In the genomic region with DNA sequence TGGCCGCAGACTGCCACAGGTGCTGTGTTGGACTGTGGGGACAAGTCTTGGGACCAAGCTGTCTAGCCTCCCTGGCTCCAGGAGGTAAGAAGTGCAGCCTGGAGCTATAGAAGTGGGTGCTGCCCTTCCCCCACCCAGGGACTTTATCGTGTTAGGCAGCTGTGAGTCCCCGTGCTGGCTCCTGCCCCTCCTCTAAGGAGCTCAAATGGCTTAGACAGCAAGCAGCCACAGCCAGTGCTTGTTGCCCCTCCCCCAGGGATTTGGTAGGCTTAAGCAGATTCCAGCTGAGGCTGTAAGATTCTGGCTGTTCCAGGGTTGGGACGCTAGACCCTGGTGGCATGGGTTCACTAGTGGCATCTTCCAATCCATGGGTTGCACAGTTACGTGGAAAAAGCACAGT, we compare ENCODE assay signal across 23 cellular contexts.
"Had no signal": no experiment of that assay in that cellular context is flagged by ENCODE, and none has a peak within 500 bp of the region (broad histone marks: within the 10 kb centered on the region; RNA-seq: fewer than 3 reads in every experiment).

No MANE protein-coding gene starts in this region.

- H3K4me1 ChIP-seq: foreskin keratinocyte, heart right ventricle, spleen had no signal

- H3K4me3 ChIP-seq: heart right ventricle, spleen had no signal

- H3K36me3 ChIP-seq: heart right ventricle, spleen had no signal

- FAIRE-seq: endothelial cell of umbilical vein, urothelium cell line had no signal

- H3K4me3 Mint-ChIP-seq: activated CD4-positive, alpha-beta T cell treated with anti-CD3 and anti-CD28 coated beads for 36 hours; activated CD8-positive, alpha-beta memory T cell treated with anti-CD3 and anti-CD28 coated beads, Interleukin-2, amount 10 ng/mL, durations not matched to agents 7 days and 5 days; activated CD8-positive, alpha-beta T cell treated with anti-CD3 and anti-CD28 coated beads, Interleukin-2, amount 10 ng/mL, durations not matched to agents 7 days and 5 days; activated naive CD4-positive, alpha-beta T cell treated with anti-CD3 and anti-CD28 coated beads, Interleukin-2, amount 50 U/mL, for 24 hours; activated naive CD8-positive, alpha-beta T cell treated with anti-CD3 and anti-CD28 coated beads, Interleukin-2, amount 50 U/mL, for 24 hours; effector memory CD8-positive, alpha-beta T cell; naive thymus-derived CD8-positive, alpha-beta T cell had no signal

- H3K4me1 Mint-ChIP-seq: activated CD4-positive, alpha-beta T cell treated with anti-CD3 and anti-CD28 coated beads for 36 hours; activated CD8-positive, alpha-beta memory T cell treated with anti-CD3 and anti-CD28 coated beads, Interleukin-2, amount 10 ng/mL, durations not matched to agents 7 days and 5 days; activated naive CD4-positive, alpha-beta T cell treated with anti-CD3 and anti-CD28 coated beads, Interleukin-2, amount 50 U/mL, for 24 hours; activated naive CD8-positive, alpha-beta T cell treated with anti-CD3 and anti-CD28 coated beads, Interleukin-2, amount 50 U/mL, for 24 hours; naive thymus-derived CD8-positive, alpha-beta T cell had no signal

- H3K27me3 ChIP-seq: foreskin keratinocyte, heart right ventricle, spleen had no signal

- H3K27ac Mint-ChIP-seq: activated CD4-positive, alpha-beta T cell treated with anti-CD3 and anti-CD28 coated beads for 36 hours; activated CD8-positive, alpha-beta memory T cell treated with anti-CD3 and anti-CD28 coated beads, Interleukin-2, amount 10 ng/mL, durations not matched to agents 7 days and 5 days; activated CD8-positive, alpha-beta T cell treated with anti-CD3 and anti-CD28 coated beads, Interleukin-2, amount 10 ng/mL, durations not matched to agents 7 days and 5 days; activated naive CD4-positive, alpha-beta T cell treated with anti-CD3 and anti-CD28 coated beads, Interleukin-2, amount 50 U/mL, for 24 hours; activated naive CD8-positive, alpha-beta T cell treated with anti-CD3 and anti-CD28 coated beads, Interleukin-2, amount 50 U/mL, for 24 hours; activated T-helper 2 cell treated with anti-CD3 and anti-CD28 coated beads, Interferon-gamma antibody, Interleukin-2, Interleukin-4, amounts not matched to agents 10 μg/mL and 5 μg/mL and 100 μg/mL, durations not matched to agents 14 hours and 24 hours and 36 hours; effector memory CD8-positive, alpha-beta T cell; naive thymus-derived CD8-positive, alpha-beta T cell had no signal

- DNase-seq: activated CD4-positive, alpha-beta T cell treated with anti-CD3 and anti-CD28 coated beads for 36 hours; activated CD4-positive, CD25-positive, alpha-beta regulatory T cell; activated CD8-positive, alpha-beta memory T cell treated with anti-CD3 and anti-CD28 coated beads, Interleukin-2, amount 10 ng/mL, durations not matched to agents 7 days and 5 days; activated CD8-positive, alpha-beta T cell treated with anti-CD3 and anti-CD28 coated beads, Interleukin-2, amount 10 ng/mL, durations not matched to agents 7 days and 5 days; activated naive CD8-positive, alpha-beta T cell treated with anti-CD3 and anti-CD28 coated beads, Interleukin-2, amount 50 U/mL, for 24 hours; activated T-cell treated with anti-CD3 and anti-CD28 coated beads, Interleukin-2, amount 50 U/mL, for 48 hours; amygdala; caudate nucleus; cortex of kidney; effector memory CD8-positive, alpha-beta T cell; foreskin keratinocyte; heart right ventricle; midbrain; naive thymus-derived CD8-positive, alpha-beta T cell; right cardiac atrium; spleen; stimulated activated naive CD4-positive, alpha-beta T cell treated with Interleukin-2 at 50 U/mL for 16 hours; T1000; trophoblast cell had no signal

- ATAC-seq: activated CD4-positive, alpha-beta T cell treated with anti-CD3 and anti-CD28 coated beads for 36 hours; activated CD8-positive, alpha-beta memory T cell treated with anti-CD3 and anti-CD28 coated beads, Interleukin-2, amount 10 ng/mL, durations not matched to agents 7 days and 5 days; activated CD8-positive, alpha-beta T cell treated with anti-CD3 and anti-CD28 coated beads, Interleukin-2, amount 10 ng/mL, durations not matched to agents 7 days and 5 days; activated naive CD8-positive, alpha-beta T cell treated with anti-CD3 and anti-CD28 coated beads, Interleukin-2, amount 50 U/mL, for 24 hours; effector memory CD8-positive, alpha-beta T cell; foreskin keratinocyte; heart right ventricle; naive thymus-derived CD8-positive, alpha-beta T cell; right cardiac atrium had no signal

- H3K27ac ChIP-seq: foreskin keratinocyte, heart right ventricle, spleen had no signal

- H3K36me3 Mint-ChIP-seq: activated CD8-positive, alpha-beta memory T cell treated with anti-CD3 and anti-CD28 coated beads, Interleukin-2, amount 10 ng/mL, durations not matched to agents 7 days and 5 days; activated naive CD4-positive, alpha-beta T cell treated with anti-CD3 and anti-CD28 coated beads, Interleukin-2, amount 50 U/mL, for 24 hours; naive thymus-derived CD8-positive, alpha-beta T cell had no signal

- H3K27me3 Mint-ChIP-seq: activated CD4-positive, alpha-beta T cell treated with anti-CD3 and anti-CD28 coated beads for 36 hours; activated CD8-positive, alpha-beta memory T cell treated with anti-CD3 and anti-CD28 coated beads, Interleukin-2, amount 10 ng/mL, durations not matched to agents 7 days and 5 days; activated naive CD4-positive, alpha-beta T cell treated with anti-CD3 and anti-CD28 coated beads, Interleukin-2, amount 50 U/mL, for 24 hours; activated naive CD8-positive, alpha-beta T cell treated with anti-CD3 and anti-CD28 coated beads, Interleukin-2, amount 50 U/mL, for 24 hours; effector memory CD8-positive, alpha-beta T cell; naive thymus-derived CD8-positive, alpha-beta T cell had no signal
